17 cellular contexts compared by ENCODE assay signal in genomic region chr10:90125966-90126600, GRCh38.
DNase-seq lines count a peak whose midpoint lies in the region; ATAC-seq and TF ChIP-seq lines count a peak whose summit lies in the region.
"Had no signal": no experiment of that assay in that cellular context is flagged by ENCODE, and none has a peak within 500 bp of the region (broad histone marks: within the 10 kb centered on the region; RNA-seq: fewer than 3 reads in every experiment).

No MANE protein-coding gene starts in this region.

- peak overlapping the region; percentile 55 for H3K27ac ChIP-seq in osteoblast (ENCODE audit: low read depth, low read length)
- H3K27ac ChIP-seq: hepatocyte, prostate gland, vagina had no signal

- no peaks in the 10 kb centered on the region for H3K9me3 ChIP-seq in osteoblast (ENCODE audit: low read depth, low read length)
- H3K9me3 ChIP-seq in MG63: no peaks in the 10 kb centered on the region
- H3K9me3 ChIP-seq: prostate gland, vagina had no signal

- peak; percentile 2 for DNase-seq in KG1 (lab: John Stamatoyannopoulos, UW)
- DNase-seq in OCI-M1 (lab: John Stamatoyannopoulos, UW): peak; percentile 95
- DNase-seq in osteoblast (ENCODE audit: insufficient read length, low spot score, missing footprints): no peak
- no peak for DNase-seq in MG63
- no peak for DNase-seq in NCI-H345 treated with DMSO at 0.1 percent for 48 hours (lab: John Stamatoyannopoulos, UW; ENCODE audit: unreplicated experiment)
- DNase-seq in NCI-H1092 treated with DMSO at 0.1 percent for 48 hours (lab: John Stamatoyannopoulos, UW): no peak
- no peak for DNase-seq in GM20000 (ENCODE audit: low spot score)
- DNase-seq: activated B cell treated with CpG ODN at 0.5 μM for 24 hours, amniotic stem cell, left cardiac atrium, NCI-H69, T-cell had no signal

- peaks cover 26% of the 10 kb centered on the region for H3K4me1 ChIP-seq in osteoblast (ENCODE audit: insufficient read depth, low read length)
- H3K4me1 ChIP-seq: prostate gland, vagina had no signal

- no peaks in the 10 kb centered on the region for H4K20me1 ChIP-seq in osteoblast (ENCODE audit: insufficient read depth, low read length)

- TF ChIP-seq CTCF in osteoblast (IDR thresholded peaks at IDR 0.05; ENCODE audit: extremely low read depth, low read depth, low read length) (peak; percentile 32), GM20000 (IDR thresholded peaks at IDR 0.05; ENCODE audit: extremely low read depth, missing control alignments) (no peak)

- H3K79me2 ChIP-seq in osteoblast (ENCODE audit: insufficient read depth, low read length): no peaks in the 10 kb centered on the region
- H3K79me2 ChIP-seq: hepatocyte had no signal

- no peak overlapping the region for H2AFZ ChIP-seq in osteoblast (ENCODE audit: low read length)
- H2AFZ ChIP-seq: hepatocyte had no signal

- peak overlapping the region; percentile 50 for H3K4me2 ChIP-seq in osteoblast (ENCODE audit: insufficient read depth, low read length)
- H3K4me2 ChIP-seq: hepatocyte had no signal

- peak; percentile 32 for ATAC-seq in esophagus mucosa
- ATAC-seq: K562, T-cell had no signal

- H3K4me3 ChIP-seq in osteoblast (ENCODE audit: insufficient read depth, low read length): peak overlapping the region; percentile 30
- H3K4me3 ChIP-seq in MG63: no peak overlapping the region
- H3K4me3 ChIP-seq: hepatocyte, K562, prostate gland, vagina had no signal

- no peaks in the 10 kb centered on the region for H3K36me3 ChIP-seq in osteoblast (ENCODE audit: insufficient read depth, low read length)
- no peaks in the 10 kb centered on the region for H3K36me3 ChIP-seq in MG63
- H3K36me3 ChIP-seq: prostate gland, vagina had no signal

- H3K27me3 ChIP-seq in osteoblast (ENCODE audit: insufficient read depth, low read length) (no peaks in the 10 kb centered on the region), MG63 (no peaks in the 10 kb centered on the region)
- H3K27me3 ChIP-seq: hepatocyte, vagina had no signal

Comparison
In these comparisons a context has a peak if more than half of its experiments do, and no peak if none do; other contexts are left out.
1. DNase-seq: peak in KG1 (single experiment) and OCI-M1 (single experiment); none in osteoblast (single experiment), MG63 (single experiment), NCI-H345 treated with DMSO at 0.1 percent for 48 hours (single experiment), NCI-H1092 treated with DMSO at 0.1 percent for 48 hours (single experiment) and GM20000 (single experiment).